Comparison of ENCODE assay signal across 1 cellular context in the genomic region with DNA sequence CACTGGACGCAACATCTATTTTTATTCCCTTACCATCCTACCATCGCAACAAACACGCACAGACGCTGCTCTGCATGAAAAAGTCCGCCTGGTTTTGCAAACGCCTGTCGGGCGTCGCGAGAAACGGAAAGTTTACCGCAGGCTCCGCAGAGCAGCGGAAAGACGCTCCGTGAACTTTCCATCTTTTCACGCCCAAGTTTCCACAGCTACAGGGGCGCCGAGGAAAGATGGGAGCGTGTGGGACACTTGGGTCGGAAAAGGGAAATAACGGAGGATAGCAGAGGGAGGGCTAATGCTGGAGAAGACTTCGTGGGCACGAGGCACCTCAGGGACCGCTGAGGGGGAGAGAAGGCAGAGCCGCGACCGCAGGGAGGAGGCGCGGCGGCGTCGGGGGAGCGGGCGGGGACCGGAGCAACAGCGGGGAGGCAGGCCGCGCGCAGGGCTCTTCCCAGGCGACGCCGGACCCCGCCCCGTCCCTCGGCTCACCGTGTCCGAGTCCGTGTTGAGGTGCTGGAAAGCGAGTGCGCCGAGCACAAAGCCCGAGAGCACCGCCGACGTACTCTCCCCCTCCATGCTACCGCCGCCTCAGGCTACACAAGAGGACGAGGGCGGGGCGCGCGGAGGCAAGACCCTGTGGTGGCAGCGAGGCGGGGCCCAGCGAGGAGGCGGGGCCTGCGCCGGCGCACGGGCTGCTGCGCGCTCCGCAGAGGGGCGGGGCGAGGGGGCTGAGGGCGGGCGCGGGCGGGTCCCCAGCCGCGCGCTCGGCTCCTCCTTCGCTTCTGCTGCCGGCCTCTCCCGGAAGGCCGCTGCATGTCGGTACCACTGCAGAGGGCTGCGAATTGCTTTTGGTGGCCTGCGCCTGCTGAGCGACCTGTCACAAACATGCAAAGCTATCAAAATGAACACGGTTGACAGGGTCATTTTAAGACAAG.
TF ChIP-seq lines count a peak whose summit lies in the region.

A gene (minus strand): TSS at position 601 of the 932 bp plus-strand sequence. CDS start 28 bp downstream, at position 573.

TF ChIP-seq in HepG2, 621 proteins besides CTCF, POLR2A, EP300 and RAD21 (continued from another document):
- TF ChIP-seq, protein P1, sequence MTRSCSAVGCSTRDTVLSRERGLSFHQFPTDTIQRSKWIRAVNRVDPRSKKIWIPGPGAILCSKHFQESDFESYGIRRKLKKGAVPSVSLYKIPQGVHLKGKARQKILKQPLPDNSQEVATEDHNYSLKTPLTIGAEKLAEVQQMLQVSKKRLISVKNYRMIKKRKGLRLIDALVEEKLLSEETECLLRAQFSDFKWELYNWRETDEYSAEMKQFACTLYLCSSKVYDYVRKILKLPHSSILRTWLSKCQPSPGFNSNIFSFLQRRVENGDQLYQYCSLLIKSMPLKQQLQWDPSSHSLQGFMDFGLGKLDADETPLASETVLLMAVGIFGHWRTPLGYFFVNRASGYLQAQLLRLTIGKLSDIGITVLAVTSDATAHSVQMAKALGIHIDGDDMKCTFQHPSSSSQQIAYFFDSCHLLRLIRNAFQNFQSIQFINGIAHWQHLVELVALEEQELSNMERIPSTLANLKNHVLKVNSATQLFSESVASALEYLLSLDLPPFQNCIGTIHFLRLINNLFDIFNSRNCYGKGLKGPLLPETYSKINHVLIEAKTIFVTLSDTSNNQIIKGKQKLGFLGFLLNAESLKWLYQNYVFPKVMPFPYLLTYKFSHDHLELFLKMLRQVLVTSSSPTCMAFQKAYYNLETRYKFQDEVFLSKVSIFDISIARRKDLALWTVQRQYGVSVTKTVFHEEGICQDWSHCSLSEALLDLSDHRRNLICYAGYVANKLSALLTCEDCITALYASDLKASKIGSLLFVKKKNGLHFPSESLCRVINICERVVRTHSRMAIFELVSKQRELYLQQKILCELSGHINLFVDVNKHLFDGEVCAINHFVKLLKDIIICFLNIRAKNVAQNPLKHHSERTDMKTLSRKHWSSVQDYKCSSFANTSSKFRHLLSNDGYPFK (CRISPR knock-in tag; IDR thresholded peaks at IDR 0.05; ENCODE audit: borderline replicate concordance) = peak; percentile 62; the same call in 1 of the 2 replicates
